Comparison of ENCODE assay signal across 12 cellular contexts in the genomic region with DNA sequence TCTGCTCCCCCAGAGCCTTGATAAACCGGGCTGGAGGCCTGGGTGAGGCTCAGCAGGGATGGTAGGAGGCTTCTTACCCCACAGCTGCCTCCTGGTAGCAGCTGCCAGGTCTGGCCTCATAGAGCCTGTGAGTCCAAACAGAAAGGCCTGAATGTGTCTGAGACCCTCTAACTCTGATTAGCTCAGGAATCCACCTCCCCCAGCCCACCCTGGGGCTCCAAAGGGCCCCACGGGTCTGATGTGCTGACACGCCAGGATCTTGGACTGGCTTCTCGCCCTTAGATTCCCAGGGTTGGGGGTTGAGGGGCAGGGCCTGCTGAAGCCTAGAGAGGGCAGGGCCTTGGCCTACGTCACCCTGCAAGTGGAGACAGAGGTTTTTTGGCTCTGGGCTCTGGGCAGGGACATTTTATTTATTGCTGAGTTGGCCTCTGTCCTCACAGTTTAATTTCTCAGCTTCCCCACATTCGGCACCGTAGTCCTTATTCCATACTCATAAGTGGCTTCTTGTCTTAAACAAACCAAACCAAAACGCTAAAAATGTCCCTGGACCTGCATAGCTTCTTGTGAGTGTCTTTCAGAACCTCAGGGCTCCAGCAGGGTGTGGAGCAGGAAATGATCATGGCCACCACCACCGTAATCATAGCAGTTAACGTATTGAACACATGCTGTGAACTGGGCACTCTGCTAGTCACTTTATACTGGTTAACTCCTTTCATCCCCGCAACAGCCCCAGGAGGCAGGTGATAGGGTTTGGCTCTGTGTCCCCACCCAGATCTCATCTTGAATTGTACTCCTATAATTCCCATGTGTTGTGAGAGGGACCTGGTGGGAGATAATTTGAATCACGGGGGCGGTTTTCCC. TPM values are rescaled to one million over a fixed set of nuclear protein-coding genes. Genes with fewer than 3 reads are reported as not detected.
A peak's percentile ranks its signal among the peaks of the same experiment; 100 is the strongest.
DNase-seq lines count a peak whose midpoint lies in the region; ATAC-seq and TF ChIP-seq lines count a peak whose summit lies in the region.
"Had no signal": no experiment of that assay in that cellular context is flagged by ENCODE, and none has a peak within 500 bp of the region (broad histone marks: within the 10 kb centered on the region; RNA-seq: fewer than 3 reads in every experiment).

No MANE protein-coding gene starts in this region.

- intact Hi-C loops in esophagus squamous epithelium (cut with DNase I) = no loop called here
- intact Hi-C loops in upper lobe of right lung (cut with DNase I) = no loop called here

- DNase-seq in NCI-H2081 (lab: John Stamatoyannopoulos, UW) = peak; percentile 45 to 67
- DNase-seq in NCI-H2081 treated with DMSO at 0.1 percent for 48 hours (lab: John Stamatoyannopoulos, UW) = no peak
- DNase-seq in esophagus squamous epithelium (lab: John Stamatoyannopoulos, UW) = no peak
- no peak for DNase-seq in upper lobe of right lung
- no peak for DNase-seq in activated CD4-positive, alpha-beta T cell treated with anti-CD3 and anti-CD28 coated beads, Interleukin-2, amount 10 ng/mL, durations not matched to agents 7 days and 5 days
- DNase-seq: activated effector memory CD4-positive, alpha-beta T cell treated with Interleukin-2 at 50 U/mL for 16 hours; NCI-H226; T-helper 9 cell had no signal

- ATAC-seq in upper lobe of right lung (peak; percentile 76), GM18870 (IDR thresholded peaks at IDR 0.05; ENCODE audit: unreplicated experiment) (no peak), GM21717 (IDR thresholded peaks at IDR 0.05; ENCODE audit: unreplicated experiment) (no peak)

- TF ChIP-seq POLR2A in esophagus squamous epithelium (IDR thresholded peaks at IDR 0.05) = peak in 2 of 4 donors; percentile 13 to 33

- POLR2A ChIA-PET in activated CD4-positive, alpha-beta T cell treated with anti-CD3 and anti-CD28 coated beads, Interleukin-2, amount 10 ng/mL, durations not matched to agents 7 days and 5 days (lab: Charles Lee) = no interaction called here

- TF ChIP-seq CTCF in esophagus squamous epithelium (IDR thresholded peaks at IDR 0.05) (no peak), nephron (IDR thresholded peaks at IDR 0.05; ENCODE audit: unreplicated experiment in 3 of 3) (no peak), upper lobe of right lung (IDR thresholded peaks at IDR 0.05) (no peak)

- H3K9me3 Mint-ChIP-seq in nephron = no peaks in the 10 kb centered on the region
- H3K9me3 Mint-ChIP-seq in activated CD4-positive, alpha-beta T cell treated with anti-CD3 and anti-CD28 coated beads, Interleukin-2, amount 10 ng/mL, durations not matched to agents 7 days and 5 days = no peaks in the 10 kb centered on the region

- 25 to 31% methylated on average over 11 to 13 of the region's 13 CpGs for WGBS in esophagus squamous epithelium, 2 donors

- H3K4me1 ChIP-seq in esophagus squamous epithelium (peaks cover 41 to 97% (median 50%) of the 10 kb centered on the region in 3 donors), upper lobe of right lung (peaks cover 14% of the 10 kb centered on the region)

- H3K27me3 ChIP-seq in esophagus squamous epithelium (no peaks in the 10 kb centered on the region), upper lobe of right lung (no peaks in the 10 kb centered on the region)

- CTCF ChIA-PET in activated CD4-positive, alpha-beta T cell treated with anti-CD3 and anti-CD28 coated beads, Interleukin-2, amount 10 ng/mL, durations not matched to agents 7 days and 5 days (lab: Charles Lee) = interaction anchor here (0.9 kb wide), 1 partner anchor 10 kb away, joined by 3 read pairs; no protein-coding TSS in a partner anchor

- peaks cover 8% of the 10 kb centered on the region for H3K27me3 Mint-ChIP-seq in nephron (ENCODE audit: low read depth)
- H3K27me3 Mint-ChIP-seq in activated CD4-positive, alpha-beta T cell treated with anti-CD3 and anti-CD28 coated beads, Interleukin-2, amount 10 ng/mL, durations not matched to agents 7 days and 5 days = peaks cover 8% of the 10 kb centered on the region

- H3K27ac ChIP-seq in esophagus squamous epithelium = peak overlapping the region; percentile 90 to 98 (median 96)
- H3K27ac ChIP-seq in upper lobe of right lung = peak overlapping the region; percentile 70

- H3K27ac Mint-ChIP-seq in nephron = peak overlapping the region; percentile 93 to 94 (median 93)
- H3K27ac Mint-ChIP-seq in activated CD4-positive, alpha-beta T cell treated with anti-CD3 and anti-CD28 coated beads, Interleukin-2, amount 10 ng/mL, durations not matched to agents 7 days and 5 days = no peak overlapping the region

- H3K9me3 ChIP-seq in esophagus squamous epithelium = no peaks in the 10 kb centered on the region
- no peaks in the 10 kb centered on the region for H3K9me3 ChIP-seq in upper lobe of right lung
- H3K9me3 ChIP-seq: A549 had no signal

- H3K4me3 ChIP-seq in esophagus squamous epithelium (peak overlapping the region in 1 of 4 donors; percentile 28), upper lobe of right lung (no peak overlapping the region)
- H3K4me3 ChIP-seq: A549 had no signal

- peaks cover 34% of the 10 kb centered on the region for H3K4me1 Mint-ChIP-seq in nephron
- H3K4me1 Mint-ChIP-seq in activated CD4-positive, alpha-beta T cell treated with anti-CD3 and anti-CD28 coated beads, Interleukin-2, amount 10 ng/mL, durations not matched to agents 7 days and 5 days = no peaks in the 10 kb centered on the region

- H3K36me3 Mint-ChIP-seq in nephron (ENCODE audit: low read depth) = no peaks in the 10 kb centered on the region
- no peaks in the 10 kb centered on the region for H3K36me3 Mint-ChIP-seq in activated CD4-positive, alpha-beta T cell treated with anti-CD3 and anti-CD28 coated beads, Interleukin-2, amount 10 ng/mL, durations not matched to agents 7 days and 5 days (ENCODE audit: low read depth)

- H3K36me3 ChIP-seq in esophagus squamous epithelium (no peaks in the 10 kb centered on the region), upper lobe of right lung (no peaks in the 10 kb centered on the region)

- peak overlapping the region in 1 of 3 experiments; percentile 32 for H3K4me3 Mint-ChIP-seq in nephron
- no peak overlapping the region for H3K4me3 Mint-ChIP-seq in activated CD4-positive, alpha-beta T cell treated with anti-CD3 and anti-CD28 coated beads, Interleukin-2, amount 10 ng/mL, durations not matched to agents 7 days and 5 days

RNA-seq across cellular contexts. Expression of a gene that starts 25.1 kb away (rescaled TPM):
- total RNA-seq in esophagus squamous epithelium (10 to 100 TPM; 43.1 to 73.2 (median 47.5) TPM), upper lobe of right lung (46.7 TPM)
- total RNA-seq in activated CD4-positive, alpha-beta T cell treated with anti-CD3 and anti-CD28 coated beads, Interleukin-2, amount 10 ng/mL, durations not matched to agents 7 days and 5 days = 10 to 100 TPM; 25.4 to 27.0 TPM

RNA-seq across cellular contexts. Expression of a gene that starts 31.1 kb away (rescaled TPM):
- total RNA-seq in esophagus squamous epithelium (not detected), upper lobe of right lung (not detected)
- total RNA-seq in activated CD4-positive, alpha-beta T cell treated with anti-CD3 and anti-CD28 coated beads, Interleukin-2, amount 10 ng/mL, durations not matched to agents 7 days and 5 days = not detected

Comparison
In these comparisons a context has a peak if more than half of its experiments do, and no peak if none do; other contexts are left out.
1. DNase-seq: peak in NCI-H2081 (2 of 2); none in NCI-H2081 treated with DMSO at 0.1 percent for 48 hours (single experiment), esophagus squamous epithelium (single experiment), upper lobe of right lung (single experiment) and activated CD4-positive, alpha-beta T cell treated with anti-CD3 and anti-CD28 coated beads, Interleukin-2, amount 10 ng/mL, durations not matched to agents 7 days and 5 days (single experiment).